Comparison of ENCODE assay signal across 8 cellular contexts in the genomic region with DNA sequence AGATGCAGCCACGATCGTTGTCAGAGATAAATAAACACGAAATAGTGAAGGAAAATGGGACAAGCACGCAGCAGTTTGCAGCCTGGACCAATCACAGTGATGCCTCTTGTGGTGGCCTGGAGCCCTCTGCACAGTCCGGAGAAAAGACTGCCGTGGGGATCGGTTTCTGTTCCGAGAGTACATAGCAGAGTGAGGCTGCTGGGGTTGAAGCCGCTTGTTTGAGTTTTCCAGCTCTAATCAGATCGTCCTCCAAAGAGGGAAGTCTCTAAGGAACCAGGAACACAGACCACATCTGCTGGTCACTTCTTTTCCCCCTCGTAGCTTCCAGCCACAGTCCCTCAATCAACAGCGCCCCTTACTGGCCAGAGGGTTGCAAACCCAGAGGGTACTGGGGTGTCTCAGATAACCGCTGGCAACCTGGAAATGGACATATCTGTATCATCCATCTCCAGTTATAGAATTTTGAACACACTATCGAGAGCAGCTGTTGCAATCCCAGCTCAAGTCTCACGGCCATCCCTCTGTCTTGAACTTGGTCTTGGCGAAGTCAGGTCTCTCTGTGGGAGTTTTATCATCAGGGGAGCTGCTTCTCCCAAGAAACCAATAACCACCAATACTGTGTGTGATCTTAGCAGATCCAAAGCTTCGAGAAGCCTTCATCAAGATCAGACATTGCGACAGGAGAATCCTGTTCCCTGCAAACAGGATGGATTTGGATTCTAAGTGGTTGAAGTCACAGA. TPM values are rescaled to one million over a fixed set of nuclear protein-coding genes. Genes with fewer than 3 reads are reported as not detected.
A peak's percentile ranks its signal among the peaks of the same experiment; 100 is the strongest.
DNase-seq lines count a peak whose midpoint lies in the region; ATAC-seq and TF ChIP-seq lines count a peak whose summit lies in the region.

No MANE protein-coding gene starts in this region.

- H3K4me1 ChIP-seq in IMR-90 (ENCODE audit: control insufficient read depth, insufficient read depth, low read length), result no peaks in the 10 kb centered on the region
- H3K4me1 ChIP-seq in heart left ventricle, result peaks cover 0 to 9% (median 2%) of the 10 kb centered on the region in 12 donors
- H3K4me1 ChIP-seq in transverse colon, result peaks cover 0 to 5% (median 2%) of the 10 kb centered on the region in 4 donors

- H3K79me1 ChIP-seq in IMR-90 (ENCODE audit: low read depth in 1 of 2, low read length in 2 of 2), result no peaks in the 10 kb centered on the region

- TF ChIP-seq CTCF in GM12865 (IDR thresholded peaks at IDR 0.05; ENCODE audit: insufficient read depth, low read depth, low read length, missing control alignments) (peak; percentile 75), IMR-90 (conservative IDR thresholded peaks at IDR 0.05; ENCODE audit: low read depth, low read length) (peak; percentile 91), heart left ventricle (IDR thresholded peaks at IDR 0.05) (peak; percentile 46 to 81 (median 70)), transverse colon (IDR thresholded peaks at IDR 0.05) (peak; percentile 27 to 54 (median 50))

- H3K56ac ChIP-seq in IMR-90 (ENCODE audit: extremely low read depth, insufficient read depth, low read length), result no peak overlapping the region

- POLR2A ChIA-PET in IMR-90 (lab: Charles Lee; ENCODE audit: unreplicated experiment), result no interaction called here

- peaks cover 37% of the 10 kb centered on the region for H3K27me3 ChIP-seq in IMR-90 (ENCODE audit: control insufficient read depth, insufficient read depth, low read length)
- peaks cover 0 to 39% (median 9%) of the 10 kb centered on the region in 9 donors for H3K27me3 ChIP-seq in heart left ventricle
- H3K27me3 ChIP-seq in transverse colon, result peaks cover 75% of the 10 kb centered on the region

- TF ChIP-seq RAD21 in IMR-90 (IDR thresholded peaks at IDR 0.05; ENCODE audit: low read length), result peak; percentile 95

- intact Hi-C loops in IMR-90 (cut with micrococcal nuclease) (loop anchor here (1.0 to 2.0 kb wide), 3 partner anchors 133 to 295 kb away; no protein-coding TSS in a partner anchor), heart left ventricle (cut with DNase I) (loop anchor here (1.0 to 10.0 kb wide), 10 partner anchors 70 to 295 kb away; no protein-coding TSS in a partner anchor), posterior cingulate gyrus (cut with DNase I) (loop anchor here (1.0 to 5.0 kb wide), 5 partner anchors 70 to 295 kb away; partner anchors contain the start of gene OLIG2), transverse colon (cut with DNase I; ENCODE audit: low total_unique reads) (no loop called here)

- H2BK5ac ChIP-seq in IMR-90 (ENCODE audit: low read depth, low read length, poor library complexity, severe bottlenecking), result no peak overlapping the region

- H3K4ac ChIP-seq in IMR-90 (ENCODE audit: low read depth, low read length), result no peak overlapping the region

- no peak overlapping the region for H2BK120ac ChIP-seq in IMR-90 (ENCODE audit: low read depth, low read length)

- peak overlapping the region; percentile 87 for H2AFZ ChIP-seq in IMR-90 (replicated peaks; ENCODE audit: low read length, poor library complexity)

- CTCF ChIA-PET in IMR-90 (lab: Yijun Ruan, JAX), result interaction anchor here (0.7 to 1.7 kb wide), 10 partner anchors 9 to 295 kb away, joined by 3 to 20 read pairs (median 4); no protein-coding TSS in a partner anchor

- no peak overlapping the region for H3K23ac ChIP-seq in IMR-90 (ENCODE audit: low read depth, low read length)

- no peak for TF ChIP-seq EP300 in transverse colon (IDR thresholded peaks at IDR 0.05; ENCODE audit: low read depth)

- ATAC-seq in IMR-90 (ENCODE audit: low read depth) (peak; percentile 99), SK-N-SH treated with all-trans-retinoic acid at 6 μM for 48 hours (peak; percentile 95), heart left ventricle (peak; percentile 64 to 91 (median 90))

- dilution Hi-C loops in IMR-90 (cut with HindIII; ENCODE audit: low sequenced_read_pairs, unreplicated experiment), result no loop called here

- H3K9me3 ChIP-seq in IMR-90 (ENCODE audit: control insufficient read depth, insufficient read depth, low read length) (no peaks in the 10 kb centered on the region), heart left ventricle (no peaks in the 10 kb centered on the region), transverse colon (no peaks in the 10 kb centered on the region)

- no peak overlapping the region for H3K18ac ChIP-seq in IMR-90 (ENCODE audit: low read depth, low read length)

- H2BK15ac ChIP-seq in IMR-90 (ENCODE audit: low read depth, low read length), result no peak overlapping the region

- H3K36me3 ChIP-seq in IMR-90 (ENCODE audit: control insufficient read depth, insufficient read depth, low read length) (no peaks in the 10 kb centered on the region), heart left ventricle (no peaks in the 10 kb centered on the region), transverse colon (no peaks in the 10 kb centered on the region)

- WGBS in IMR-90 (ENCODE audit: extremely low coverage in 2 of 2, insufficient read length in 1 of 2), 2 experiments, result 0% methylated on average over 5 of the region's 18 CpGs; no CpG with 5 or more reads in 1 of the 2 experiments
- 6% methylated on average over 18 of the region's 18 CpGs for WGBS in heart left ventricle, 4 donors
- WGBS in transverse colon (ENCODE audit: low coverage in 1 of 2), 2 donors, result 8 to 12% methylated on average over 6 to 18 of the region's 18 CpGs

- H4K8ac ChIP-seq in IMR-90 (ENCODE audit: low read depth in 2 of 2, low read length in 2 of 2), result no peak overlapping the region

- H3K4me3 ChIP-seq in GM12865 (ENCODE audit: low read depth, low read length), result peak overlapping the region; percentile 39
- H3K4me3 ChIP-seq in IMR-90 (ENCODE audit: insufficient read depth, low read depth, low read length), result peak overlapping the region; percentile 29
- H3K4me3 ChIP-seq in heart left ventricle, result peak overlapping the region in 10 of 12 donors; percentile 12 to 52 (median 40)
- H3K4me3 ChIP-seq in transverse colon, result peak overlapping the region in 2 of 4 donors; percentile 5 to 31

- no peak overlapping the region for H4K91ac ChIP-seq in IMR-90 (ENCODE audit: insufficient read depth, low read depth, low read length)

- TF ChIP-seq POLR2A in IMR-90 (IDR thresholded peaks at IDR 0.05; ENCODE audit: low read depth, low read length), result no peak; the same call in 1 of the 2 replicates
- no peak for TF ChIP-seq POLR2A in heart left ventricle (IDR thresholded peaks at IDR 0.05)
- TF ChIP-seq POLR2A in transverse colon (IDR thresholded peaks at IDR 0.05), result no peak

- no peak overlapping the region for H2AK9ac ChIP-seq in IMR-90 (replicated peaks; ENCODE audit: low read depth, low read length, poor library complexity)

- BruUV-seq in IMR-90 (replicated peaks; lab: Mats Ljungman, UMichigan), result no TSS peak

- in situ Hi-C loops in IMR-90 (cut with MboI; ENCODE audit: low sequenced_read_pairs), result loop anchor here (10.0 kb wide), 1 partner anchor 293 kb away; no protein-coding TSS in a partner anchor
- in situ Hi-C loops in transverse colon (cut with MboI; ENCODE audit: low pct_ligation_motif_present in 1 of 4, low pct_unique_long_range_greater_than_20kb in 1 of 4, low sequenced_read_pairs in 3 of 4), result no loop called here

- H3K27ac ChIP-seq in IMR-90 (ENCODE audit: insufficient read depth, low read length) (no peak overlapping the region), heart left ventricle (no peak overlapping the region), transverse colon (no peak overlapping the region)

- H3K9ac ChIP-seq in IMR-90 (ENCODE audit: low read depth, low read length), result peak overlapping the region; percentile 19; the same call in 1 of the 2 replicates

- DNase-seq in GM12865 (ENCODE audit: low read depth) (peak; percentile 65), IMR-90 (peak; percentile 65), heart left ventricle (peak; percentile 53 to 77 (median 67)), posterior cingulate gyrus (peak; percentile 42 to 97 (median 84)), transverse colon (peak; percentile 50), epidermal melanocyte (ENCODE audit: insufficient read length, low spot score) (no peak)
- DNase-seq in activated naive CD8-positive, alpha-beta T cell treated with anti-CD3 and anti-CD28 coated beads, Interleukin-2, amount 50 U/mL, for 16 hours (ENCODE audit: low read depth, low spot score), result peak; percentile 13

- H4K20me1 ChIP-seq in IMR-90 (ENCODE audit: insufficient read depth, low read length), result no peaks in the 10 kb centered on the region

- H3K9me1 ChIP-seq in IMR-90 (ENCODE audit: insufficient read depth, low read length), result no peaks in the 10 kb centered on the region

- no peak overlapping the region for H2BK20ac ChIP-seq in IMR-90 (ENCODE audit: low read depth, low read length)

- no peak overlapping the region for H3K14ac ChIP-seq in IMR-90 (replicated peaks; ENCODE audit: low read depth, low read length)

- H3K4me2 ChIP-seq in IMR-90 (ENCODE audit: low read depth, low read length), result peak overlapping the region; percentile 70

- H2AK5ac ChIP-seq in IMR-90 (ENCODE audit: low read depth, low read length), result no peak overlapping the region

- no peak overlapping the region for H4K5ac ChIP-seq in IMR-90 (ENCODE audit: low read depth, low read length)

TF ChIP-seq in IMR-90, 13 proteins besides CTCF, POLR2A, EP300 and RAD21:
- TF ChIP-seq SMC3 (IDR thresholded peaks at IDR 0.05; ENCODE audit: low read depth, low read length), result peak; percentile 84
- no peak for TF ChIP-seq USF2 (IDR thresholded peaks at IDR 0.05; ENCODE audit: low read depth, low read length)

TF ChIP-seq in SK-N-SH treated with all-trans-retinoic acid at 6 μM for 48 hours, 23 proteins besides CTCF, POLR2A, EP300 and RAD21 (continues in another document):
- TF ChIP-seq CSDC2 (CRISPR knock-in tag; IDR thresholded peaks at IDR 0.05) (no peak), ESRRG (CRISPR knock-in tag; IDR thresholded peaks at IDR 0.05) (no peak), CSRNP3 (CRISPR knock-in tag; IDR thresholded peaks at IDR 0.05) (no peak), OSR1 (CRISPR knock-in tag; IDR thresholded peaks at IDR 0.05) (no peak), ZNF565 (CRISPR knock-in tag; conservative IDR thresholded peaks at IDR 0.05; ENCODE audit: low read depth) (no peak)

RNA-seq across cellular contexts. Expression of gene OLIG1, which starts 57.4 kb away (rescaled TPM):
- total RNA-seq in IMR-90 (2012; rRNA removed) (not detected in 2 replicates), heart left ventricle (under 1 TPM in 1 of 9 donors, not detected in 8; 0.67 TPM), transverse colon (not detected)
- polyA plus RNA-seq in IMR-90 (2012; rRNA removed) (not detected in 2 replicates), heart left ventricle (under 1 TPM in 1 of 2 donors, not detected in 1; 0.11 TPM)
- not detected in 2 replicates for polyA plus RNA-seq in IMR-90 (2012; cell fraction: cytosol; rRNA removed)
- polyA plus RNA-seq in IMR-90 (2012; cell fraction: nucleus; rRNA removed; ENCODE audit: low replicate concordance), result not detected in 2 replicates
